Comparison of ENCODE assay signal across 16 cellular contexts in the genomic region with DNA sequence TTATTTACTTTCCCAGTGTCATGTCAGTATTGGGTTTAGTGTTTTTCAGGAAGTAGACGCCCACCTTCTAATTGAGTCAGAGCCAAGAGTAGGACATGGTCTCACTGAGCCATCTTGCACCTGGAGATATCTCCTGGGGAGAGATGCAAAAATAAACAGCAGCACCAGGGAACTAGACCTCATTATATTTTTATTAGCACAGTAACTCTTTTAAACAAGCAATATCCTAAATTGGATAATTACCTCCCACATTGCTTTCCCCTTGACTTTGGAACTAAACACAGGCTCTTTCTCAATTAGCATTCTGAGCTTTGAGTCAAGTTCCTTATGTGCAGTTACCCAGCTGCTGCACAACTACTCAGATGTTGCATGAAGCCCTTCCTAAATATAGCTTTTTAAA.
DNase-seq lines count a peak whose midpoint lies in the region; ATAC-seq and TF ChIP-seq lines count a peak whose summit lies in the region.
"Had no signal": no experiment of that assay in that cellular context is flagged by ENCODE, and none has a peak within 500 bp of the region (broad histone marks: within the 10 kb centered on the region; RNA-seq: fewer than 3 reads in every experiment).

No MANE protein-coding gene starts in this region.

- no peaks in the 10 kb centered on the region for H3K36me3 Mint-ChIP-seq in activated CD4-positive, alpha-beta memory T cell treated with anti-CD3 and anti-CD28 coated beads for 36 hours
- H3K36me3 Mint-ChIP-seq: neural progenitor cell had no signal

- H3K4me3 Mint-ChIP-seq in activated CD4-positive, alpha-beta memory T cell treated with anti-CD3 and anti-CD28 coated beads for 36 hours, result no peak overlapping the region
- H3K4me3 Mint-ChIP-seq in stimulated activated naive CD8-positive, alpha-beta T cell treated with anti-CD3 and anti-CD28 coated beads, Interleukin-15, amount 100 ng/mL, for 72 hours, result no peak overlapping the region
- H3K4me3 Mint-ChIP-seq: activated naive CD4-positive, alpha-beta T cell treated with anti-CD3 and anti-CD28 coated beads for 36 hours; B cell; neural progenitor cell had no signal

- no peaks in the 10 kb centered on the region for H3K9me3 Mint-ChIP-seq in activated CD4-positive, alpha-beta memory T cell treated with anti-CD3 and anti-CD28 coated beads for 36 hours
- H3K9me3 Mint-ChIP-seq in stimulated activated naive CD8-positive, alpha-beta T cell treated with anti-CD3 and anti-CD28 coated beads, Interleukin-15, amount 100 ng/mL, for 72 hours, result no peaks in the 10 kb centered on the region
- H3K9me3 Mint-ChIP-seq: activated naive CD4-positive, alpha-beta T cell treated with anti-CD3 and anti-CD28 coated beads for 36 hours; neural progenitor cell had no signal

- ATAC-seq in HG02840 (IDR thresholded peaks at IDR 0.05; ENCODE audit: low FRiP score, unreplicated experiment) (no peak), HG03432 (IDR thresholded peaks at IDR 0.05; ENCODE audit: unreplicated experiment) (no peak)
- ATAC-seq in stimulated activated naive CD8-positive, alpha-beta T cell treated with anti-CD3 and anti-CD28 coated beads, Interleukin-15, amount 100 ng/mL, for 72 hours, result no peak
- ATAC-seq: gastroesophageal sphincter had no signal

- intact Hi-C loops in activated CD4-positive, alpha-beta memory T cell treated with anti-CD3 and anti-CD28 coated beads for 36 hours (cut with micrococcal nuclease), result no loop called here

- no peaks in the 10 kb centered on the region for H3K4me1 Mint-ChIP-seq in activated CD4-positive, alpha-beta memory T cell treated with anti-CD3 and anti-CD28 coated beads for 36 hours (ENCODE audit: low read depth)
- H3K4me1 Mint-ChIP-seq in stimulated activated naive CD8-positive, alpha-beta T cell treated with anti-CD3 and anti-CD28 coated beads, Interleukin-15, amount 100 ng/mL, for 72 hours, result no peaks in the 10 kb centered on the region
- H3K4me1 Mint-ChIP-seq: B cell had no signal

- POLR2A ChIA-PET in activated CD4-positive, alpha-beta memory T cell treated with anti-CD3 and anti-CD28 coated beads for 36 hours (lab: Charles Lee), result no interaction called here

- no peak for TF ChIP-seq CTCF in foreskin fibroblast (IDR thresholded peaks at IDR 0.05; ENCODE audit: low read depth, low read length)

- DNase-seq in DMS 273 (lab: John Stamatoyannopoulos, UW; ENCODE audit: unreplicated experiment) (peak; percentile 79), NCI-H1105 treated with DMSO at 0.1 percent for 48 hours (lab: John Stamatoyannopoulos, UW) (peak; percentile 99), NCI-H69 (lab: John Stamatoyannopoulos, UW) (peak; percentile 98), foreskin fibroblast (peak; percentile 44 to 66)
- DNase-seq in activated CD4-positive, alpha-beta memory T cell treated with anti-CD3 and anti-CD28 coated beads for 36 hours, result no peak
- no peak for DNase-seq in stimulated activated naive CD8-positive, alpha-beta T cell treated with anti-CD3 and anti-CD28 coated beads, Interleukin-15, amount 100 ng/mL, for 72 hours
- DNase-seq: activated naive CD4-positive, alpha-beta T cell treated with anti-CD3 and anti-CD28 coated beads for 36 hours; Kasumi-1; Peyer's patch; stimulated activated CD8-positive, alpha-beta memory T cell treated with anti-CD3 and anti-CD28 coated beads, Interleukin-4, amount 100 ng/mL, for 48 hours had no signal

- no peak overlapping the region for H3K4me3 ChIP-seq in foreskin fibroblast (ENCODE audit: low read depth in 1 of 2, low read length in 2 of 2)
- H3K4me3 ChIP-seq: gastroesophageal sphincter, neural progenitor cell, Peyer's patch, vagina had no signal

- no peak overlapping the region for H3K27ac Mint-ChIP-seq in activated CD4-positive, alpha-beta memory T cell treated with anti-CD3 and anti-CD28 coated beads for 36 hours
- H3K27ac Mint-ChIP-seq in stimulated activated naive CD8-positive, alpha-beta T cell treated with anti-CD3 and anti-CD28 coated beads, Interleukin-15, amount 100 ng/mL, for 72 hours, result no peak overlapping the region
- H3K27ac Mint-ChIP-seq: activated naive CD4-positive, alpha-beta T cell treated with anti-CD3 and anti-CD28 coated beads for 36 hours; B cell; neural progenitor cell had no signal

- CTCF ChIA-PET in activated CD4-positive, alpha-beta memory T cell treated with anti-CD3 and anti-CD28 coated beads for 36 hours (lab: Charles Lee), result no interaction called here

- peaks cover 1% of the 10 kb centered on the region for H3K27me3 Mint-ChIP-seq in activated CD4-positive, alpha-beta memory T cell treated with anti-CD3 and anti-CD28 coated beads for 36 hours
- no peaks in the 10 kb centered on the region for H3K27me3 Mint-ChIP-seq in stimulated activated naive CD8-positive, alpha-beta T cell treated with anti-CD3 and anti-CD28 coated beads, Interleukin-15, amount 100 ng/mL, for 72 hours
- H3K27me3 Mint-ChIP-seq: B cell had no signal

Comparison
In these comparisons a context has a peak if more than half of its experiments do, and no peak if none do; other contexts are left out.
1. DNase-seq: peak in DMS 273 (single experiment), NCI-H1105 treated with DMSO at 0.1 percent for 48 hours (single experiment), NCI-H69 (single experiment) and foreskin fibroblast (2 of 2); none in activated CD4-positive, alpha-beta memory T cell treated with anti-CD3 and anti-CD28 coated beads for 36 hours (single experiment) and stimulated activated naive CD8-positive, alpha-beta T cell treated with anti-CD3 and anti-CD28 coated beads, Interleukin-15, amount 100 ng/mL, for 72 hours (0 of 2).